In the genomic region with DNA sequence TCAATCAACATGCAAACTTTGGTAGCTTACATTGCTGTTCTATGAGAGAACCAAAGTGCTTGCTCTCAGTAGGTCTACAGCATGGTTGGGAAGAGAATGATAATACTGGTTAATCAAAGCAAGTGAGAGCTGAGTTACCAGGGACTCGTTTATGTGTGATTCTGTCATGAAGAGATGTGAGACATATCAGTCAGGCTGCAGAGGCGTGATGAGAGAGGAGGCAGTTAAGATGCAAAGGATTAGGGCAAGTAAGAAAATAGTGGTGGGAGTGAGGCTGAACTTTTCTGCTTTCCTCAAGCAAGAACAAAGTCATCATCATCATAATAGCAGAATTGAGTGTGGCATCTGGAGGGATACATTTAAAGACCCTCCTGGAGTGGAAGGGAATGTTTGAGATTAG, we compare ENCODE assay signal across 28 cellular contexts.
DNase-seq lines count a peak whose midpoint lies in the region; FAIRE-seq and TF ChIP-seq lines count a peak whose summit lies in the region.
"Had no signal": no experiment of that assay in that cellular context is flagged by ENCODE, and none has a peak within 500 bp of the region (broad histone marks: within the 10 kb centered on the region; RNA-seq: fewer than 3 reads in every experiment).

No MANE protein-coding gene starts in this region.

- H3K79me1 ChIP-seq in H9 (ENCODE audit: insufficient read depth, low read depth, low read length, poor library complexity, severe bottlenecking) (no peaks in the 10 kb centered on the region), H1 (ENCODE audit: low read depth, low read length) (no peaks in the 10 kb centered on the region)

- DNase-seq in H9 (no peak), H1 (ENCODE audit: low read depth in 1 of 2, low spot score in 2 of 2) (no peak), NCI-H526 (lab: John Stamatoyannopoulos, UW) (no peak), kidney glomerular epithelial cell (lab: John Stamatoyannopoulos, UW) (no peak)
- no peak for DNase-seq in activated naive CD4-positive, alpha-beta T cell treated with anti-CD3 and anti-CD28 coated beads, Interleukin-2, amount 10 ng/mL, durations not matched to agents 7 days and 5 days
- no peak for DNase-seq in activated CD4-positive, alpha-beta memory T cell treated with anti-CD3 and anti-CD28 coated beads, Interleukin-2, amount 10 ng/mL, durations not matched to agents 7 days and 5 days
- DNase-seq: 8988T; ACHN; BE2C; C1 segment of cervical spinal cord; CD4-positive, alpha-beta memory T cell; CD4-positive, CD25-positive, alpha-beta regulatory T cell; CD8-positive, alpha-beta memory T cell; COR-L47; DMS 273 treated with DMSO at 0.1 percent for 48 hours; DMS153; DMS53; DMS79; DND-41; EL; GDM1 had no signal

- TF ChIP-seq CTCF in H9 (conservative IDR thresholded peaks at IDR 0.05) (no peak), HEK293 (tag by site-specific recombination; IDR thresholded peaks at IDR 0.05) (no peak), H1 (IDR thresholded peaks at IDR 0.05; ENCODE audit: control extremely low read depth in 1 of 3, insufficient read depth in 1 of 3, low read depth in 1 of 3, low read length in 3 of 3) (no peak)

- H3K27me3 ChIP-seq in H9 (ENCODE audit: insufficient read depth, low read length) (no peaks in the 10 kb centered on the region), H1 (replicated peaks in 1 of 4; ENCODE audit: control insufficient read depth in 3 of 4, extremely low read depth in 1 of 4, insufficient read depth in 3 of 4, low read length in 3 of 4) (no peaks in the 10 kb centered on the region)
- H3K27me3 ChIP-seq: BE2C, BLaER1 had no signal

- H3K36me3 Mint-ChIP-seq in H9 (ENCODE audit: insufficient read depth in 1 of 3, low read depth in 3 of 3), result no peaks in the 10 kb centered on the region
- no peaks in the 10 kb centered on the region for H3K36me3 Mint-ChIP-seq in activated naive CD4-positive, alpha-beta T cell treated with anti-CD3 and anti-CD28 coated beads, Interleukin-2, amount 10 ng/mL, durations not matched to agents 7 days and 5 days
- no peaks in the 10 kb centered on the region for H3K36me3 Mint-ChIP-seq in activated CD4-positive, alpha-beta memory T cell treated with anti-CD3 and anti-CD28 coated beads, Interleukin-2, amount 10 ng/mL, durations not matched to agents 7 days and 5 days (ENCODE audit: low read depth)
- H3K36me3 Mint-ChIP-seq: CD14-positive monocyte; CD4-positive, alpha-beta memory T cell; CD4-positive, CD25-positive, alpha-beta regulatory T cell; CD8-positive, alpha-beta memory T cell had no signal

- H3K9ac ChIP-seq in H9 (ENCODE audit: extremely low read depth, insufficient read length, low read length), result no peak overlapping the region
- peak overlapping the region in 1 of 4 experiments; percentile 18; a peak in 1 of 7 replicates for H3K9ac ChIP-seq in H1 (replicated peaks in 1 of 4; ENCODE audit: extremely low read depth in 1 of 4, low read depth in 3 of 4, low read length in 3 of 4)
- H3K9ac ChIP-seq: BLaER1 had no signal

- H3K4me1 Mint-ChIP-seq in H9, result peaks cover 8 to 17% of the 10 kb centered on the region in 2 experiments
- no peaks in the 10 kb centered on the region for H3K4me1 Mint-ChIP-seq in activated naive CD4-positive, alpha-beta T cell treated with anti-CD3 and anti-CD28 coated beads, Interleukin-2, amount 10 ng/mL, durations not matched to agents 7 days and 5 days
- H3K4me1 Mint-ChIP-seq in activated CD4-positive, alpha-beta memory T cell treated with anti-CD3 and anti-CD28 coated beads, Interleukin-2, amount 10 ng/mL, durations not matched to agents 7 days and 5 days, result no peaks in the 10 kb centered on the region
- H3K4me1 Mint-ChIP-seq: CD14-positive monocyte; CD4-positive, alpha-beta memory T cell; CD4-positive, CD25-positive, alpha-beta regulatory T cell; CD8-positive, alpha-beta memory T cell had no signal

- H2BK20ac ChIP-seq in H9 (ENCODE audit: low read depth, low read length, poor library complexity, severe bottlenecking) (no peak overlapping the region), H1 (ENCODE audit: low read length) (peak overlapping the region; percentile 15; the same call in 1 of the 2 replicates)

- H2AFZ ChIP-seq in H9 (ENCODE audit: low read length), result no peak overlapping the region
- peak overlapping the region; percentile 87; the same call in 1 of the 2 replicates for H2AFZ ChIP-seq in H1 (ENCODE audit: low read length)

- no peaks in the 10 kb centered on the region for H3K79me2 ChIP-seq in H9 (ENCODE audit: insufficient read depth, low read length)
- H3K79me2 ChIP-seq in H1 (ENCODE audit: control insufficient read depth in 1 of 2, insufficient read depth in 2 of 2, low read length in 2 of 2), result no peaks in the 10 kb centered on the region

- no peaks in the 10 kb centered on the region for H3K36me3 ChIP-seq in HEK293 (ENCODE audit: control insufficient read depth in 2 of 2, insufficient read depth in 1 of 2, low read length in 2 of 2)
- no peaks in the 10 kb centered on the region; a peak in 1 of 8 replicates for H3K36me3 ChIP-seq in H1 (ENCODE audit: control insufficient read depth in 2 of 4, insufficient read depth in 4 of 4, low read length in 3 of 4)
- H3K36me3 ChIP-seq: BE2C, BLaER1 had no signal

- H3K4me1 ChIP-seq in H9 (ENCODE audit: insufficient read depth, low read length), result no peaks in the 10 kb centered on the region
- no peaks in the 10 kb centered on the region for H3K4me1 ChIP-seq in HEK293 (ENCODE audit: control insufficient read depth, insufficient read depth, low read length)
- H3K4me1 ChIP-seq in H1 (replicated peaks in 1 of 4; ENCODE audit: control insufficient read depth in 3 of 4, insufficient read depth in 4 of 4, low read length in 3 of 4), result peaks cover 0 to 4% (median 1%) of the 10 kb centered on the region in 4 experiments; a peak in 1 of 7 replicates
- H3K4me1 ChIP-seq: BE2C, BLaER1 had no signal

- H3K4me3 ChIP-seq in HEK293 (ENCODE audit: low read depth, low read length), result no peak overlapping the region
- H3K4me3 ChIP-seq in H1 (ENCODE audit: extremely low read depth in 1 of 4, insufficient read depth in 2 of 4, low read depth in 3 of 4, low read length in 4 of 4), result no peak overlapping the region
- H3K4me3 ChIP-seq: BLaER1, GM12878 had no signal

- H3K23me2 ChIP-seq in H9 (ENCODE audit: insufficient read length, low read depth, low read length, poor library complexity, severe bottlenecking) (no peaks in the 10 kb centered on the region), H1 (ENCODE audit: low read depth, low read length) (no peaks in the 10 kb centered on the region; the same call in 1 of the 2 replicates)

- H3K27ac Mint-ChIP-seq in H9, result peak overlapping the region in 2 of 3 experiments; percentile 2 to 34; a peak in 1 of 7 replicates
- H3K27ac Mint-ChIP-seq in activated naive CD4-positive, alpha-beta T cell treated with anti-CD3 and anti-CD28 coated beads, Interleukin-2, amount 10 ng/mL, durations not matched to agents 7 days and 5 days, result no peak overlapping the region
- no peak overlapping the region for H3K27ac Mint-ChIP-seq in activated CD4-positive, alpha-beta memory T cell treated with anti-CD3 and anti-CD28 coated beads, Interleukin-2, amount 10 ng/mL, durations not matched to agents 7 days and 5 days
- H3K27ac Mint-ChIP-seq: CD14-positive monocyte; CD4-positive, alpha-beta memory T cell; CD4-positive, CD25-positive, alpha-beta regulatory T cell; CD8-positive, alpha-beta memory T cell had no signal

- H3T11ph ChIP-seq in H9 (ENCODE audit: low read length), result no peak overlapping the region

- H2BK5ac ChIP-seq in H9 (ENCODE audit: insufficient read length, low read length), result no peak overlapping the region
- no peak overlapping the region for H2BK5ac ChIP-seq in H1 (ENCODE audit: low read depth, low read length)

- H3K56ac ChIP-seq in H9 (ENCODE audit: insufficient read length, low read depth, low read length) (no peak overlapping the region), H1 (replicated peaks; ENCODE audit: insufficient read length, low read depth, low read length) (no peak overlapping the region)

- CTCF ChIA-PET in HEK293 (lab: Yijun Ruan, JAX), result no interaction called here
- CTCF ChIA-PET in H1 (lab: Charles Lee; ENCODE audit: partially characterized antibody), result interaction anchor here (0.6 kb wide), 1 partner anchor 78 kb away, joined by 4 read pairs; no protein-coding TSS in a partner anchor
- CTCF ChIA-PET in activated naive CD4-positive, alpha-beta T cell treated with anti-CD3 and anti-CD28 coated beads, Interleukin-2, amount 10 ng/mL, durations not matched to agents 7 days and 5 days (lab: Charles Lee), result no interaction called here
- CTCF ChIA-PET in activated CD4-positive, alpha-beta memory T cell treated with anti-CD3 and anti-CD28 coated beads, Interleukin-2, amount 10 ng/mL, durations not matched to agents 7 days and 5 days (lab: Charles Lee), result no interaction called here

- H3K27ac ChIP-seq in H9 (ENCODE audit: insufficient read length, low read depth, low read length) (no peak overlapping the region), HEK293 (ENCODE audit: extremely low read depth, low read depth, low read length) (no peak overlapping the region), H1 (ENCODE audit: low read depth, low read length) (no peak overlapping the region)
- H3K27ac ChIP-seq: BLaER1 had no signal

- no peak for TF ChIP-seq EP300 in H1 (IDR thresholded peaks at IDR 0.05; ENCODE audit: borderline replicate concordance in 1 of 2, low read depth in 2 of 2, low read length in 2 of 2)

- H3K4me2 ChIP-seq in H9 (ENCODE audit: insufficient read depth, insufficient read length, low read length) (no peak overlapping the region), H1 (ENCODE audit: insufficient read depth in 1 of 2, low read depth in 2 of 2, low read length in 2 of 2) (no peak overlapping the region)
- H3K4me2 ChIP-seq: BLaER1 had no signal

- no peaks in the 10 kb centered on the region for H4K20me1 ChIP-seq in H9 (ENCODE audit: control insufficient read depth, insufficient read depth, insufficient read length)
- H4K20me1 ChIP-seq in H1 (replicated peaks in 1 of 2; ENCODE audit: control insufficient read depth in 1 of 2, insufficient read depth in 2 of 2, low read length in 2 of 2), result no peaks in the 10 kb centered on the region
- H4K20me1 ChIP-seq: BLaER1 had no signal

- no peak for TF ChIP-seq POLR2A in H1 (IDR thresholded peaks at IDR 0.05; ENCODE audit: control extremely low read depth in 1 of 2, low read depth in 2 of 2, low read length in 2 of 2)

- H2BK15ac ChIP-seq in H9 (ENCODE audit: low read depth, low read length), result no peak overlapping the region
- H2BK15ac ChIP-seq in H1 (ENCODE audit: low read length), result no peak overlapping the region

- no peaks in the 10 kb centered on the region for H3K27me3 Mint-ChIP-seq in H9 (ENCODE audit: low read depth)
- peaks cover 12% of the 10 kb centered on the region for H3K27me3 Mint-ChIP-seq in activated naive CD4-positive, alpha-beta T cell treated with anti-CD3 and anti-CD28 coated beads, Interleukin-2, amount 10 ng/mL, durations not matched to agents 7 days and 5 days
- H3K27me3 Mint-ChIP-seq in activated CD4-positive, alpha-beta memory T cell treated with anti-CD3 and anti-CD28 coated beads, Interleukin-2, amount 10 ng/mL, durations not matched to agents 7 days and 5 days, result peaks cover 4% of the 10 kb centered on the region

- no peak overlapping the region for H2BK120ac ChIP-seq in H9 (ENCODE audit: low read depth, low read length, poor library complexity, severe bottlenecking)
- H2BK120ac ChIP-seq in H1 (replicated peaks; ENCODE audit: low read depth, low read length), result no peak overlapping the region

- H4K5ac ChIP-seq in H9 (ENCODE audit: insufficient read length, low read depth, low read length) (no peak overlapping the region), H1 (ENCODE audit: insufficient read length, low read depth, low read length) (no peak overlapping the region)

- no peak for TF ChIP-seq RAD21 in H1 (IDR thresholded peaks at IDR 0.05 in 1 of 2, conservative IDR thresholded peaks at IDR 0.05 in 1 of 2; ENCODE audit: low read depth in 2 of 2, low read length in 2 of 2)

- H3K14ac ChIP-seq in H9 (ENCODE audit: insufficient read depth, low read length), result no peak overlapping the region
- no peak overlapping the region for H3K14ac ChIP-seq in H1 (ENCODE audit: insufficient read length)

- POLR2A ChIA-PET in HEK293 (lab: Yijun Ruan, JAX) (no interaction called here), H1 (lab: Charles Lee; ENCODE audit: partially characterized antibody) (no interaction called here)
- POLR2A ChIA-PET in activated CD4-positive, alpha-beta memory T cell treated with anti-CD3 and anti-CD28 coated beads, Interleukin-2, amount 10 ng/mL, durations not matched to agents 7 days and 5 days (lab: Charles Lee), result no interaction called here

- no peaks in the 10 kb centered on the region for H3K9me3 ChIP-seq in H9 (ENCODE audit: control insufficient read depth, low read depth, low read length)
- H3K9me3 ChIP-seq in HEK293 (ENCODE audit: control insufficient read depth, insufficient read depth, low read depth, low read length), result no peaks in the 10 kb centered on the region
- H3K9me3 ChIP-seq in H1 (ENCODE audit: insufficient read depth in 2 of 2, low read depth in 1 of 2, low read length in 1 of 2), result no peaks in the 10 kb centered on the region
- H3K9me3 ChIP-seq: BE2C, BLaER1 had no signal

- no peak for FAIRE-seq in H1 (lab: Jason Lieb, UNC)
- FAIRE-seq: A204.1, GM12878, GM12892, GM18507 had no signal

- H2AK5ac ChIP-seq in H9 (ENCODE audit: insufficient read length, low read length) (no peak overlapping the region), H1 (ENCODE audit: low read depth, low read length) (no peak overlapping the region)

- whole genome bisulfite sequencing in H9 (ENCODE audit: extremely low coverage, insufficient read length, low lambda C conversion rate), result no CpG with 5 or more reads among the region's 2 CpGs
- 58% methylated on average over 2 of the region's 2 CpGs; no CpG with 5 or more reads in 1 of the 2 experiments for WGBS in H1 (ENCODE audit: extremely low coverage in 1 of 2, insufficient coverage in 1 of 2, insufficient read length in 1 of 2, insufficient replicate concordance in 2 of 2, low coverage in 1 of 2, low lambda C conversion rate in 2 of 2, missing lambda C conversion rate in 1 of 2), 2 experiments

- no peak overlapping the region for H3K4me3 Mint-ChIP-seq in H9
- H3K4me3 Mint-ChIP-seq in activated naive CD4-positive, alpha-beta T cell treated with anti-CD3 and anti-CD28 coated beads, Interleukin-2, amount 10 ng/mL, durations not matched to agents 7 days and 5 days, result no peak overlapping the region
- no peak overlapping the region for H3K4me3 Mint-ChIP-seq in activated CD4-positive, alpha-beta memory T cell treated with anti-CD3 and anti-CD28 coated beads, Interleukin-2, amount 10 ng/mL, durations not matched to agents 7 days and 5 days
- H3K4me3 Mint-ChIP-seq: CD14-positive monocyte; CD4-positive, alpha-beta memory T cell; CD4-positive, CD25-positive, alpha-beta regulatory T cell; CD8-positive, alpha-beta memory T cell had no signal

- H3K18ac ChIP-seq in H9 (ENCODE audit: insufficient read length, low read depth, low read length), result no peak overlapping the region
- H3K18ac ChIP-seq in H1 (ENCODE audit: extremely low read depth, low read length), result no peak overlapping the region

- H4K8ac ChIP-seq in H9 (replicated peaks; ENCODE audit: insufficient read length, low read depth, low read length) (no peak overlapping the region), H1 (ENCODE audit: extremely low read depth, insufficient read depth, low read length) (no peak overlapping the region)

- H3K9me3 Mint-ChIP-seq in H9, result no peaks in the 10 kb centered on the region
- no peaks in the 10 kb centered on the region for H3K9me3 Mint-ChIP-seq in activated naive CD4-positive, alpha-beta T cell treated with anti-CD3 and anti-CD28 coated beads, Interleukin-2, amount 10 ng/mL, durations not matched to agents 7 days and 5 days
- no peaks in the 10 kb centered on the region for H3K9me3 Mint-ChIP-seq in activated CD4-positive, alpha-beta memory T cell treated with anti-CD3 and anti-CD28 coated beads, Interleukin-2, amount 10 ng/mL, durations not matched to agents 7 days and 5 days
- H3K9me3 Mint-ChIP-seq: CD8-positive, alpha-beta memory T cell had no signal

- H4K91ac ChIP-seq in H9 (ENCODE audit: insufficient read length, low read depth, low read length), result no peak overlapping the region
- no peak overlapping the region for H4K91ac ChIP-seq in H1 (replicated peaks; ENCODE audit: insufficient read length, low read length)

- H3K23ac ChIP-seq in H9 (ENCODE audit: insufficient read length, low read depth, low read length) (no peak overlapping the region), H1 (ENCODE audit: insufficient read length) (no peak overlapping the region)

- H2BK12ac ChIP-seq in H9 (ENCODE audit: insufficient read length, low read depth, low read length) (no peak overlapping the region), H1 (ENCODE audit: low read depth, low read length) (no peak overlapping the region)

- H3K4ac ChIP-seq in H9 (ENCODE audit: low read depth, low read length), result no peak overlapping the region
- H3K4ac ChIP-seq in H1 (replicated peaks; ENCODE audit: insufficient read length, low read depth, low read length), result no peak overlapping the region

Comparison
In these comparisons a context has a peak if more than half of its experiments do, and no peak if none do; other contexts are left out.
1. H3K27ac Mint-ChIP-seq: peak in H9 (2 of 3); none in activated naive CD4-positive, alpha-beta T cell treated with anti-CD3 and anti-CD28 coated beads, Interleukin-2, amount 10 ng/mL, durations not matched to agents 7 days and 5 days (single experiment) and activated CD4-positive, alpha-beta memory T cell treated with anti-CD3 and anti-CD28 coated beads, Interleukin-2, amount 10 ng/mL, durations not matched to agents 7 days and 5 days (single experiment).